12 cellular contexts compared by ENCODE assay signal in genomic region chr4:99845708-99846469, GRCh38. TPM values are rescaled to one million over a fixed set of nuclear protein-coding genes. Genes with fewer than 3 reads are reported as not detected.
DNase-seq lines count a peak whose midpoint lies in the region; ATAC-seq and TF ChIP-seq lines count a peak whose summit lies in the region.
"Had no signal": no experiment of that assay in that cellular context is flagged by ENCODE, and none has a peak within 500 bp of the region (broad histone marks: within the 10 kb centered on the region; RNA-seq: fewer than 3 reads in every experiment).

No MANE protein-coding gene starts in this region.

- ATAC-seq in activated CD4-positive, alpha-beta T cell treated with anti-CD3 and anti-CD28 coated beads for 36 hours = peak; percentile 8
- ATAC-seq in GM21423 (IDR thresholded peaks at IDR 0.05; ENCODE audit: unreplicated experiment) = peak; percentile 19
- ATAC-seq in naive thymus-derived CD8-positive, alpha-beta T cell = peak; percentile 60 to 81
- ATAC-seq: left ventricle myocardium superior had no signal

- DNase-seq in activated CD4-positive, alpha-beta T cell treated with anti-CD3 and anti-CD28 coated beads for 36 hours = peak; percentile 35
- DNase-seq in activated CD4-positive, alpha-beta T cell treated with anti-CD3 and anti-CD28 coated beads for 1 hour = no peak
- DNase-seq in NOMO-1 treated with dmso at 0.1 percent for 144 hours (lab: John Stamatoyannopoulos, UW; ENCODE audit: unreplicated experiment) = peak; percentile 22
- peak in 4 of 10 donors; percentile 12 to 48 (median 30) for DNase-seq in naive thymus-derived CD8-positive, alpha-beta T cell
- DNase-seq in Calu3 = no peak
- DNase-seq in iPS-NIHi11 (ENCODE audit: low spot score) = no peak
- DNase-seq in GM10266 (ENCODE audit: extremely low spot score) = no peak
- DNase-seq: DND-41, head of caudate nucleus, left ventricle myocardium superior, NCI-H2171 had no signal

- peak overlapping the region; percentile 88 for H3K27ac Mint-ChIP-seq in activated CD4-positive, alpha-beta T cell treated with anti-CD3 and anti-CD28 coated beads for 36 hours
- peak overlapping the region; percentile 82 to 98 (median 86) for H3K27ac Mint-ChIP-seq in naive thymus-derived CD8-positive, alpha-beta T cell
- H3K27ac Mint-ChIP-seq in Calu3 (ENCODE audit: unreplicated experiment) = no peak overlapping the region

- intact Hi-C loops in activated CD4-positive, alpha-beta T cell treated with anti-CD3 and anti-CD28 coated beads for 36 hours (cut with DNase I, micrococcal nuclease) = loop anchor here (2.0 to 5.0 kb wide), 3 partner anchors 23 to 1244 kb away; no protein-coding TSS in a partner anchor
- intact Hi-C loops in Calu3 (cut with micrococcal nuclease; ENCODE audit: unreplicated experiment) = no loop called here

- H3K9me3 Mint-ChIP-seq in activated CD4-positive, alpha-beta T cell treated with anti-CD3 and anti-CD28 coated beads for 36 hours (ENCODE audit: low read depth) = no peaks in the 10 kb centered on the region
- no peaks in the 10 kb centered on the region for H3K9me3 Mint-ChIP-seq in naive thymus-derived CD8-positive, alpha-beta T cell
- H3K9me3 Mint-ChIP-seq in Calu3 (ENCODE audit: low read depth, unreplicated experiment) = no peaks in the 10 kb centered on the region

- TF ChIP-seq CTCF in Calu3 (IDR thresholded peaks at IDR 0.05; ENCODE audit: unreplicated experiment) = no peak
- TF ChIP-seq CTCF in GM10266 (IDR thresholded peaks at IDR 0.05; ENCODE audit: control insufficient read depth, insufficient read depth, low read depth, missing control alignments) = no peak

- BruUV-seq in Calu3 (replicated peaks; lab: Mats Ljungman, UMichigan) = no TSS peak

- CTCF ChIA-PET in activated CD4-positive, alpha-beta T cell treated with anti-CD3 and anti-CD28 coated beads for 36 hours (lab: Charles Lee) = interaction anchor here (1.0 to 2.5 kb wide), 5 partner anchors 11 to 101 kb away, joined by 3 to 9 read pairs (median 3); no protein-coding TSS in a partner anchor
- CTCF ChIA-PET in Calu3 (lab: Charles Lee) = no interaction called here

- POLR2A ChIA-PET in activated CD4-positive, alpha-beta T cell treated with anti-CD3 and anti-CD28 coated beads for 36 hours (lab: Charles Lee) = interaction anchor here (0.6 kb wide), 1 partner anchor 153 kb away, joined by 3 read pairs; no protein-coding TSS in a partner anchor
- POLR2A ChIA-PET in naive thymus-derived CD8-positive, alpha-beta T cell (lab: Charles Lee) = interaction anchor here (0.7 to 1.9 kb wide), 3 partner anchors 29 to 283 kb away, joined by 3 to 8 read pairs (median 6); partner anchors contain the start of genes DAPP1 and LAMTOR3

- peaks cover 49% of the 10 kb centered on the region for H3K36me3 Mint-ChIP-seq in activated CD4-positive, alpha-beta T cell treated with anti-CD3 and anti-CD28 coated beads for 36 hours (ENCODE audit: low read depth)
- peaks cover 0 to 23% (median 19%) of the 10 kb centered on the region in 3 donors for H3K36me3 Mint-ChIP-seq in naive thymus-derived CD8-positive, alpha-beta T cell
- no peaks in the 10 kb centered on the region for H3K36me3 Mint-ChIP-seq in Calu3 (ENCODE audit: insufficient read depth, unreplicated experiment)

- no peaks in the 10 kb centered on the region for H3K27me3 Mint-ChIP-seq in activated CD4-positive, alpha-beta T cell treated with anti-CD3 and anti-CD28 coated beads for 36 hours
- H3K27me3 Mint-ChIP-seq in naive thymus-derived CD8-positive, alpha-beta T cell = no peaks in the 10 kb centered on the region
- no peaks in the 10 kb centered on the region for H3K27me3 Mint-ChIP-seq in Calu3 (ENCODE audit: unreplicated experiment)

- peak overlapping the region; percentile 24 for H3K4me3 Mint-ChIP-seq in activated CD4-positive, alpha-beta T cell treated with anti-CD3 and anti-CD28 coated beads for 36 hours
- H3K4me3 Mint-ChIP-seq in naive thymus-derived CD8-positive, alpha-beta T cell = peak overlapping the region in 9 of 10 donors; percentile 3 to 79 (median 46)
- no peak overlapping the region for H3K4me3 Mint-ChIP-seq in Calu3 (ENCODE audit: low read depth, unreplicated experiment)

- peaks cover 73% of the 10 kb centered on the region for H3K4me1 Mint-ChIP-seq in activated CD4-positive, alpha-beta T cell treated with anti-CD3 and anti-CD28 coated beads for 36 hours
- H3K4me1 Mint-ChIP-seq in naive thymus-derived CD8-positive, alpha-beta T cell = peaks cover 17 to 45% (median 36%) of the 10 kb centered on the region in 4 donors
- H3K4me1 Mint-ChIP-seq in Calu3 (ENCODE audit: low read depth, unreplicated experiment) = no peaks in the 10 kb centered on the region

RNA-seq across cellular contexts. Expression of gene DAPP1, which starts 29.3 kb away (rescaled TPM):
- 10 to 100 TPM; 24.7 to 25.9 TPM for total RNA-seq in activated CD4-positive, alpha-beta T cell treated with anti-CD3 and anti-CD28 coated beads for 36 hours
- 10 to 100 TPM; 11.2 to 12.1 TPM for total RNA-seq in naive thymus-derived CD8-positive, alpha-beta T cell
- polyA plus RNA-seq in naive thymus-derived CD8-positive, alpha-beta T cell = 10 to 100 TPM in 2 of 3 donors, 1 to 10 TPM in 1; 8.6 to 17.0 (median 12.2) TPM
- total RNA-seq in Calu3 (2022) = 25.9 and 30.6 TPM in 2 replicates

RNA-seq across cellular contexts. Expression of gene LAMTOR3, which starts 48.3 kb away (rescaled TPM):
- total RNA-seq in activated CD4-positive, alpha-beta T cell treated with anti-CD3 and anti-CD28 coated beads for 36 hours = 10 to 100 TPM; 28.5 to 30.4 TPM
- total RNA-seq in naive thymus-derived CD8-positive, alpha-beta T cell = 10 to 100 TPM; 24.9 to 27.8 TPM
- 10 to 100 TPM; 29.0 to 35.6 (median 29.7) TPM for polyA plus RNA-seq in naive thymus-derived CD8-positive, alpha-beta T cell
- total RNA-seq in Calu3 (2022) = 19.2 and 21.5 TPM in 2 replicates

Comparison
In these comparisons a context has a peak if more than half of its experiments do, and no peak if none do; other contexts are left out.
1. DNase-seq: peak in activated CD4-positive, alpha-beta T cell treated with anti-CD3 and anti-CD28 coated beads for 36 hours (single experiment) and NOMO-1 treated with dmso at 0.1 percent for 144 hours (single experiment); none in activated CD4-positive, alpha-beta T cell treated with anti-CD3 and anti-CD28 coated beads for 1 hour (single experiment), Calu3 (single experiment), iPS-NIHi11 (single experiment) and GM10266 (single experiment).
2. ATAC-seq: peak in every context shown above with its lines; median percentile 70 in naive thymus-derived CD8-positive, alpha-beta T cell; 19 in GM21423; 8 in activated CD4-positive, alpha-beta T cell treated with anti-CD3 and anti-CD28 coated beads for 36 hours.